Comparison of ENCODE assay signal across 11 cellular contexts in the genomic region with DNA sequence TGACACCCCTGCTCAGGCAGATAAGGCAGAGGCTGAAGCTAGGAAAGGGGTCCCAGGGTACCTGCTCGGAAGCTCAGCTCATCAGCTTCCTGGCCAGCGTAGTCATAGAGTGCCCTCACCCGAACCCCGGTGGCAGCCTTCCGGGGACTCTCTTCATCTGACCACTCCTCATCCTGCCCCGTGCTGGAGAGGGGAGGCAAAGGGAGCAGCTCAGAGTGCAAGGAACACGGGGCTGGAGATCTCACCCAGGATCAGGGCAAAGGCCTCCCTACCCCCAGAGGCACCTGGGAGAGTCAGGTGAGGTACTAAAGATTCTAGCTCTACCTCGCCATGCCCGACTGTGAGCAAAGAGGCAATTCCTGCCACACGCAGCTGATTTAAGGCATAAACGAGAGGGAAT. TPM values are rescaled to one million over a fixed set of nuclear protein-coding genes. Genes with fewer than 3 reads are reported as not detected.
A peak's percentile ranks its signal among the peaks of the same experiment; 100 is the strongest.
DNase-seq lines count a peak whose midpoint lies in the region; ATAC-seq, FAIRE-seq and TF ChIP-seq lines count a peak whose summit lies in the region.
"Had no signal": no experiment of that assay in that cellular context is flagged by ENCODE, and none has a peak within 500 bp of the region (broad histone marks: within the 10 kb centered on the region; RNA-seq: fewer than 3 reads in every experiment).

No MANE protein-coding gene starts in this region.

- peaks cover 37% of the 10 kb centered on the region for H3K4me1 Mint-ChIP-seq in activated CD4-positive, alpha-beta memory T cell treated with anti-CD3 and anti-CD28 coated beads, Interleukin-2, amount 10 ng/mL, durations not matched to agents 7 days and 5 days
- peaks cover 28% of the 10 kb centered on the region for H3K4me1 Mint-ChIP-seq in activated CD4-positive, alpha-beta memory T cell treated with anti-CD3 and anti-CD28 coated beads for 36 hours (ENCODE audit: low read depth)

- peaks cover 1 to 6% of the 10 kb centered on the region in 2 experiments; a peak in 1 of 4 replicates for H3K36me3 ChIP-seq in GM12878 (ENCODE audit: control insufficient read depth in 2 of 2, insufficient read depth in 2 of 2, low read length in 1 of 2)
- H3K36me3 ChIP-seq in muscle layer of colon (ENCODE audit: insufficient read depth, low read length): peaks cover 45% of the 10 kb centered on the region
- H3K36me3 ChIP-seq in thoracic aorta: peaks cover 20% of the 10 kb centered on the region

- H4K20me1 ChIP-seq in GM12878 (ENCODE audit: control insufficient read depth, insufficient read depth): no peaks in the 10 kb centered on the region

- no peaks in the 10 kb centered on the region for H3K9me3 ChIP-seq in GM12878 (replicated peaks; ENCODE audit: control insufficient read depth, insufficient read depth, low read length)
- no peaks in the 10 kb centered on the region for H3K9me3 ChIP-seq in muscle layer of colon (ENCODE audit: low read length)
- H3K9me3 ChIP-seq in thoracic aorta: no peaks in the 10 kb centered on the region

- TF ChIP-seq RAD21 in GM12878 (IDR thresholded peaks at IDR 0.05; ENCODE audit: insufficient read depth, low read depth, low read length): no peak

- no peaks in the 10 kb centered on the region for H3K9me3 Mint-ChIP-seq in activated CD4-positive, alpha-beta memory T cell treated with anti-CD3 and anti-CD28 coated beads, Interleukin-2, amount 10 ng/mL, durations not matched to agents 7 days and 5 days
- no peaks in the 10 kb centered on the region for H3K9me3 Mint-ChIP-seq in activated CD4-positive, alpha-beta memory T cell treated with anti-CD3 and anti-CD28 coated beads for 36 hours

- H3K27me3 ChIP-seq in GM12878 (replicated peaks in 1 of 2; ENCODE audit: control insufficient read depth in 2 of 2, insufficient read depth in 2 of 2, low read length in 1 of 2): no peaks in the 10 kb centered on the region
- no peaks in the 10 kb centered on the region for H3K27me3 ChIP-seq in muscle layer of colon (ENCODE audit: control insufficient read depth in 1 of 2, insufficient read depth in 2 of 2, low read length in 2 of 2)
- no peaks in the 10 kb centered on the region for H3K27me3 ChIP-seq in thoracic aorta (replicated peaks; ENCODE audit: insufficient read depth)

- H3K36me3 Mint-ChIP-seq in activated CD4-positive, alpha-beta memory T cell treated with anti-CD3 and anti-CD28 coated beads, Interleukin-2, amount 10 ng/mL, durations not matched to agents 7 days and 5 days (ENCODE audit: low read depth): peaks cover 16% of the 10 kb centered on the region
- H3K36me3 Mint-ChIP-seq in activated CD4-positive, alpha-beta memory T cell treated with anti-CD3 and anti-CD28 coated beads for 36 hours: peaks cover 11% of the 10 kb centered on the region

- intact Hi-C loops in activated CD4-positive, alpha-beta memory T cell treated with anti-CD3 and anti-CD28 coated beads for 36 hours (cut with micrococcal nuclease): loop anchor here (5.0 kb wide), 2 partner anchors 69 to 179 kb away; partner anchors contain the start of gene ACP2
- intact Hi-C loops in GM12878 (cut with micrococcal nuclease; ENCODE audit: unreplicated experiment): loop anchor here (5.0 to 10.0 kb wide), 3 partner anchors 169 to 666 kb away; partner anchors contain the start of genes NUP160 and PSMC3

- TF ChIP-seq EP300 in GM12878 (IDR thresholded peaks at IDR 0.05; ENCODE audit: borderline replicate concordance in 1 of 2, control insufficient read depth in 1 of 2, low read depth in 2 of 2, low read length in 2 of 2): no peak

- FAIRE-seq in GM12878 (lab: Jason Lieb, UNC): no peak

- H3K27ac Mint-ChIP-seq in activated CD4-positive, alpha-beta memory T cell treated with anti-CD3 and anti-CD28 coated beads, Interleukin-2, amount 10 ng/mL, durations not matched to agents 7 days and 5 days: peak overlapping the region; percentile 21
- H3K27ac Mint-ChIP-seq in activated CD4-positive, alpha-beta memory T cell treated with anti-CD3 and anti-CD28 coated beads for 36 hours: no peak overlapping the region

- H3K27ac ChIP-seq in GM12878 (ENCODE audit: control insufficient read depth, insufficient read depth) (no peak overlapping the region), muscle layer of colon (ENCODE audit: low read depth, low read length) (no peak overlapping the region), thoracic aorta (peak overlapping the region; percentile 93 to 99)

- no peak overlapping the region; the same call in 1 of the 2 replicates for H3K4me2 ChIP-seq in GM12878 (ENCODE audit: control insufficient read depth, insufficient read depth)

- no peak for DNase-seq in activated CD4-positive, alpha-beta memory T cell treated with anti-CD3 and anti-CD28 coated beads, Interleukin-2, amount 10 ng/mL, durations not matched to agents 7 days and 5 days
- no peak for DNase-seq in activated CD4-positive, alpha-beta memory T cell treated with anti-CD3 and anti-CD28 coated beads for 36 hours
- DNase-seq in GM12878 (ENCODE audit: low read depth, low spot score) (no peak), thoracic aorta (ENCODE audit: low spot score) (no peak), mesenteric fat pad (ENCODE audit: low spot score) (no peak), HT-29 (ENCODE audit: low spot score) (no peak)
- DNase-seq in stimulated activated CD4-positive, alpha-beta T cell treated with anti-CD3 and anti-CD28 coated beads, Interleukin-12 subunit alpha, Interleukin-12 subunit beta, amount 100 ng/mL, for 4 hours: no peak
- DNase-seq: NCI-H1694 treated with DMSO at 0.1 percent for 48 hours; NK-92 treated with Interleukin-12 subunit alpha and Interleukin-12 subunit beta, amount 100 ng/mL, for 24 hours had no signal

- H3K4me3 Mint-ChIP-seq in activated CD4-positive, alpha-beta memory T cell treated with anti-CD3 and anti-CD28 coated beads, Interleukin-2, amount 10 ng/mL, durations not matched to agents 7 days and 5 days: no peak overlapping the region
- H3K4me3 Mint-ChIP-seq in activated CD4-positive, alpha-beta memory T cell treated with anti-CD3 and anti-CD28 coated beads for 36 hours: no peak overlapping the region

- SMC1A ChIA-PET in GM12878 (lab: Charles Lee; ENCODE audit: uncharacterized antibody, unreplicated experiment): interaction anchor here (0.6 to 5.1 kb wide), 12 partner anchors 37 to 275 kb away, joined by 3 to 35 read pairs (median 4); partner anchors contain the start of genes ACP2, DDB2 and NR1H3

- H3K79me2 ChIP-seq in GM12878 (ENCODE audit: control insufficient read depth, insufficient read depth, low read length): peaks cover 30% of the 10 kb centered on the region

- in situ Hi-C loops in GM12878 (cut with MboI): loop anchor here (5.0 kb wide), 1 partner anchor 244 kb away; no protein-coding TSS in a partner anchor

- RAD21 ChIA-PET in GM12878 (lab: Charles Lee; ENCODE audit: unreplicated experiment): interaction anchor here (0.8 to 3.7 kb wide), 7 partner anchors 35 to 672 kb away, joined by 3 to 29 read pairs (median 3); partner anchors contain the start of gene DDB2

- no peaks in the 10 kb centered on the region for H3K27me3 Mint-ChIP-seq in activated CD4-positive, alpha-beta memory T cell treated with anti-CD3 and anti-CD28 coated beads, Interleukin-2, amount 10 ng/mL, durations not matched to agents 7 days and 5 days
- no peaks in the 10 kb centered on the region for H3K27me3 Mint-ChIP-seq in activated CD4-positive, alpha-beta memory T cell treated with anti-CD3 and anti-CD28 coated beads for 36 hours
- H3K27me3 Mint-ChIP-seq: progenitor cell of endocrine pancreas had no signal

- POLR2A ChIA-PET in activated CD4-positive, alpha-beta memory T cell treated with anti-CD3 and anti-CD28 coated beads, Interleukin-2, amount 10 ng/mL, durations not matched to agents 7 days and 5 days (lab: Charles Lee): interaction anchor here (0.7 to 10.3 kb wide), 6 partner anchors 9 to 95 kb away, joined by 3 to 124 read pairs (median 4); partner anchors contain the start of genes ACP2, DDB2 and PACSIN3
- POLR2A ChIA-PET in activated CD4-positive, alpha-beta memory T cell treated with anti-CD3 and anti-CD28 coated beads for 36 hours (lab: Charles Lee): interaction anchor here (0.5 to 3.1 kb wide), 4 partner anchors 37 to 70 kb away, joined by 3 to 25 read pairs (median 4); partner anchors contain the start of genes ACP2 and DDB2
- POLR2A ChIA-PET in GM12878 (lab: Charles Lee): interaction anchor here (1.0 to 1.7 kb wide), 5 partner anchors 9 to 103 kb away, joined by 3 to 4 read pairs (median 3); partner anchors contain the start of gene DDB2

- H3K4me3 ChIP-seq in GM12878 (no peak overlapping the region), muscle layer of colon (ENCODE audit: low read depth in 1 of 2, low read length in 2 of 2) (no peak overlapping the region), thoracic aorta (no peak overlapping the region)

- CTCF ChIA-PET in activated CD4-positive, alpha-beta memory T cell treated with anti-CD3 and anti-CD28 coated beads, Interleukin-2, amount 10 ng/mL, durations not matched to agents 7 days and 5 days (lab: Charles Lee): interaction anchor here (0.8 to 4.8 kb wide), 12 partner anchors 9 to 152 kb away, joined by 3 to 38 read pairs (median 4); partner anchors contain the start of genes ACP2, DDB2 and PACSIN3
- CTCF ChIA-PET in activated CD4-positive, alpha-beta memory T cell treated with anti-CD3 and anti-CD28 coated beads for 36 hours (lab: Charles Lee): interaction anchor here (0.5 to 4.4 kb wide), 23 partner anchors 9 to 290 kb away, joined by 3 to 54 read pairs (median 4); partner anchors contain the start of genes ACP2, DDB2 and PACSIN3
- CTCF ChIA-PET in GM12878 (lab: Yijun Ruan, JAX): interaction anchor here (0.6 to 6.6 kb wide), 25 partner anchors 9 to 676 kb away, joined by 3 to 88 read pairs (median 5); partner anchors contain the start of genes ACP2, DDB2, MADD and NR1H3

- H3K9ac ChIP-seq in GM12878 (ENCODE audit: control insufficient read depth, insufficient read depth, low read length) (no peak overlapping the region), muscle layer of colon (ENCODE audit: low read length) (peak overlapping the region; percentile 70)

- no peak for TF ChIP-seq POLR2A in GM12878 (IDR thresholded peaks at IDR 0.05; ENCODE audit: low read depth, low read length)

- 66% methylated on average over 11 of the region's 11 CpGs for WGBS in GM12878 (ENCODE audit: insufficient coverage, insufficient replicate concordance, low lambda C conversion rate, missing lambda C conversion rate)

- H2AFZ ChIP-seq in GM12878 (ENCODE audit: control insufficient read depth, low read depth, low read length): peak overlapping the region; percentile 94

- TF ChIP-seq CTCF in GM12878 (IDR thresholded peaks at IDR 0.05 in 2 of 3, conservative IDR thresholded peaks at IDR 0.05 in 1 of 3; ENCODE audit: control insufficient read depth in 2 of 3, extremely low read depth in 1 of 3, insufficient read depth in 1 of 3, low read depth in 3 of 3, low read length in 3 of 3): no peak
- no peak for TF ChIP-seq CTCF in thoracic aorta (IDR thresholded peaks at IDR 0.05)

- no TSS peak for BruUV-seq in GM12878 (replicated peaks; lab: Mats Ljungman, UMichigan)

- no peak for ATAC-seq in GM12878
- no peak for ATAC-seq in thoracic aorta (ENCODE audit: insufficient number of reproducible peaks, low FRiP score, low read depth)

- H3K4me1 ChIP-seq in GM12878 (ENCODE audit: control insufficient read depth, insufficient read depth, low read length) (peaks cover 14% of the 10 kb centered on the region), muscle layer of colon (ENCODE audit: insufficient read depth, low read length) (peaks cover 42% of the 10 kb centered on the region), thoracic aorta (ENCODE audit: control insufficient read depth in 1 of 2, low read depth in 2 of 2) (peaks cover 16 to 28% of the 10 kb centered on the region in 2 donors)

RNA-seq across cellular contexts. Expression of gene ARFGAP2, which starts 1.6 kb away (rescaled TPM):
- total RNA-seq in activated CD4-positive, alpha-beta memory T cell treated with anti-CD3 and anti-CD28 coated beads, Interleukin-2, amount 10 ng/mL, durations not matched to agents 7 days and 5 days: 10 to 100 TPM; 82.0 to 85.7 TPM
- 10 to 100 TPM; 66.5 to 66.6 TPM for total RNA-seq in activated CD4-positive, alpha-beta memory T cell treated with anti-CD3 and anti-CD28 coated beads for 36 hours
- total RNA-seq in GM12878 (2013; cell fraction: nucleolus; rRNA removed): 293 and 339 TPM in 2 replicates
- total RNA-seq in GM12878 (2014; rRNA removed) (77.6 and 82.8 TPM in 2 replicates), GM12878 (2014; rRNA removed; fragmentation: Illumina TruSeq; extraction: Trizol) (59.7 and 64.4 TPM in 2 replicates), GM12878 (2021) (75.7 and 79.0 TPM in 2 replicates), thoracic aorta (100 to 1,000 TPM; 122 to 164 TPM), mesenteric fat pad (57.0 TPM)
- polyA plus RNA-seq in GM12878 (2011; ENCODE audit: low read depth): 108 TPM
- polyA plus RNA-seq in GM12878 (2011; rRNA removed) (45.9 and 59.3 TPM in 2 replicates), GM12878 (2014; fragmentation: Illumina TruSeq; extraction: Trizol) (64.5 and 100 TPM in 2 replicates), GM12878 (2014; fragmentation: Nextera tagmentation; extraction: Ambion mirVana) (10 to 100 TPM; 20.9 to 25.0 TPM), GM12878 (2014; rRNA removed) (72.8 and 75.4 TPM in 2 replicates), GM12878 (2016; fragmentation: Nextera tagmentation; extraction: Ambion mirVana) (10 to 100 TPM; 79.2 to 91.4 TPM)
- 114 and 122 TPM in 2 replicates for polyA plus RNA-seq in GM12878 (2011; cell fraction: cytosol; rRNA removed)
- polyA plus RNA-seq in GM12878 (2011; cell fraction: nucleus; rRNA removed): 108 and 146 TPM in 2 replicates
- 45.1 and 63.9 TPM in 2 replicates for polyA plus RNA-seq in GM12878 (2012)
- polyA minus RNA-seq in GM12878 (2011; rRNA and poly(A)+ RNA removed): 83.6 and 138 TPM in 2 replicates
- 20.4 and 24.9 TPM in 2 replicates for polyA minus RNA-seq in GM12878 (2011; cell fraction: cytosol; rRNA and poly(A)+ RNA removed)
- polyA minus RNA-seq in GM12878 (2011; cell fraction: nucleus; rRNA and poly(A)+ RNA removed): 70.6 and 134 TPM in 2 replicates
- 162 and 181 TPM in 2 replicates for total RNA-seq in HT-29 (2014; rRNA removed; shearing (Covaris generic))

RNA-seq across cellular contexts. Expression of gene PACSIN3, which starts 7.9 kb away (rescaled TPM):
- total RNA-seq in activated CD4-positive, alpha-beta memory T cell treated with anti-CD3 and anti-CD28 coated beads, Interleukin-2, amount 10 ng/mL, durations not matched to agents 7 days and 5 days: 1 to 10 TPM in 1 of 2 experiments, under 1 TPM in 1; 0.91 to 1.2 TPM
- 1 to 10 TPM; 5.3 to 6.0 TPM for total RNA-seq in activated CD4-positive, alpha-beta memory T cell treated with anti-CD3 and anti-CD28 coated beads for 36 hours
- 0.34 and 0.84 TPM in 2 replicates for total RNA-seq in GM12878 (2013; cell fraction: nucleolus; rRNA removed)
- total RNA-seq in GM12878 (2014; rRNA removed) (0.23 and 0.60 TPM in 2 replicates), GM12878 (2014; rRNA removed; fragmentation: Illumina TruSeq; extraction: Trizol) (0.22 and 0.55 TPM in 2 replicates), GM12878 (2021) (0.43 and 0.82 TPM in 2 replicates), thoracic aorta (10 to 100 TPM; 30.3 to 44.4 TPM), mesenteric fat pad (14.9 TPM)
- 0.18 TPM for polyA plus RNA-seq in GM12878 (2011; ENCODE audit: low read depth)
- polyA plus RNA-seq in GM12878 (2011; rRNA removed) (0.12 and 0.16 TPM in 2 replicates), GM12878 (2014; fragmentation: Illumina TruSeq; extraction: Trizol) (0.18 TPM in 1 of 2 replicates, not detected in the other), GM12878 (2014; fragmentation: Nextera tagmentation; extraction: Ambion mirVana) (under 1 TPM in 1 of 2 experiments, not detected in 1; 0.05 TPM), GM12878 (2014; rRNA removed) (0.38 and 0.60 TPM in 2 replicates), GM12878 (2016; fragmentation: Nextera tagmentation; extraction: Ambion mirVana) (under 1 TPM; 0.09 to 0.55 TPM)
- polyA plus RNA-seq in GM12878 (2011; cell fraction: cytosol; rRNA removed): 0.15 and 0.20 TPM in 2 replicates
- polyA plus RNA-seq in GM12878 (2011; cell fraction: nucleus; rRNA removed): 0.16 and 0.22 TPM in 2 replicates
- polyA plus RNA-seq in GM12878 (2012): 0.83 and 0.86 TPM in 2 replicates
- 0.21 TPM in 1 of 2 replicates, not detected in the other for polyA minus RNA-seq in GM12878 (2011; rRNA and poly(A)+ RNA removed)
- polyA minus RNA-seq in GM12878 (2011; cell fraction: cytosol; rRNA and poly(A)+ RNA removed): 4.0 and 4.9 TPM in 2 replicates
- polyA minus RNA-seq in GM12878 (2011; cell fraction: nucleus; rRNA and poly(A)+ RNA removed): 0.85 and 1.3 TPM in 2 replicates
- 2.6 and 3.7 TPM in 2 replicates for total RNA-seq in HT-29 (2014; rRNA removed; shearing (Covaris generic))

RNA-seq across cellular contexts. Expression of gene DDB2, which starts 36.5 kb away (rescaled TPM):
- total RNA-seq in activated CD4-positive, alpha-beta memory T cell treated with anti-CD3 and anti-CD28 coated beads, Interleukin-2, amount 10 ng/mL, durations not matched to agents 7 days and 5 days: 100 to 1,000 TPM; 159 to 163 TPM
- 100 to 1,000 TPM; 194 to 198 TPM for total RNA-seq in activated CD4-positive, alpha-beta memory T cell treated with anti-CD3 and anti-CD28 coated beads for 36 hours
- 320 and 324 TPM in 2 replicates for total RNA-seq in GM12878 (2013; cell fraction: nucleolus; rRNA removed)
- total RNA-seq in GM12878 (2014; rRNA removed): 114 and 121 TPM in 2 replicates
- 109 and 112 TPM in 2 replicates for total RNA-seq in GM12878 (2014; rRNA removed; fragmentation: Illumina TruSeq; extraction: Trizol)
- total RNA-seq in GM12878 (2021): 105 and 116 TPM in 2 replicates
- 126 TPM for polyA plus RNA-seq in GM12878 (2011; ENCODE audit: low read depth)
- 168 and 187 TPM in 2 replicates for polyA plus RNA-seq in GM12878 (2011; rRNA removed)
- 192 and 212 TPM in 2 replicates for polyA plus RNA-seq in GM12878 (2011; cell fraction: cytosol; rRNA removed)
- polyA plus RNA-seq in GM12878 (2011; cell fraction: nucleus; rRNA removed): 381 and 470 TPM in 2 replicates
- polyA plus RNA-seq in GM12878 (2012): 107 and 126 TPM in 2 replicates
- polyA plus RNA-seq in GM12878 (2014; fragmentation: Illumina TruSeq; extraction: Trizol): 110 and 118 TPM in 2 replicates
- 100 to 1,000 TPM in 1 of 2 experiments, 10 to 100 TPM in 1; 94.2 to 127 TPM for polyA plus RNA-seq in GM12878 (2014; fragmentation: Nextera tagmentation; extraction: Ambion mirVana)
- polyA plus RNA-seq in GM12878 (2014; rRNA removed): 134 and 151 TPM in 2 replicates
- 100 to 1,000 TPM; 155 to 157 TPM for polyA plus RNA-seq in GM12878 (2016; fragmentation: Nextera tagmentation; extraction: Ambion mirVana)
- polyA minus RNA-seq in GM12878 (2011; rRNA and poly(A)+ RNA removed): 105 and 157 TPM in 2 replicates
- 40.4 and 42.6 TPM in 2 replicates for polyA minus RNA-seq in GM12878 (2011; cell fraction: cytosol; rRNA and poly(A)+ RNA removed)
- 99.4 and 119 TPM in 2 replicates for polyA minus RNA-seq in GM12878 (2011; cell fraction: nucleus; rRNA and poly(A)+ RNA removed)
- total RNA-seq in thoracic aorta: 10 to 100 TPM; 45.6 to 69.7 TPM
- total RNA-seq in mesenteric fat pad: 21.0 TPM
- 17.1 and 25.7 TPM in 2 replicates for total RNA-seq in HT-29 (2014; rRNA removed; shearing (Covaris generic))

Comparison
In these comparisons a context has a peak if more than half of its experiments do, and no peak if none do; other contexts are left out.
1. H3K27ac ChIP-seq: peak in thoracic aorta (2 of 2); none in GM12878 (single experiment) and muscle layer of colon (single experiment).